Comparison of ENCODE assay signal across 8 cellular contexts in genomic region chr15:73964736-73965093, GRCh38. TPM values are rescaled to one million over a fixed set of nuclear protein-coding genes. Genes with fewer than 3 reads are reported as not detected.
A peak's percentile ranks its signal among the peaks of the same experiment; 100 is the strongest.
DNase-seq lines count a peak whose midpoint lies in the region; ATAC-seq and TF ChIP-seq lines count a peak whose summit lies in the region.

No MANE protein-coding gene starts in this region.

- H3K9me3 ChIP-seq in ascending aorta (no peaks in the 10 kb centered on the region), hepatocyte (ENCODE audit: low read depth) (no peaks in the 10 kb centered on the region), skeletal muscle satellite cell (replicated peaks; ENCODE audit: low read length) (no peaks in the 10 kb centered on the region)

- no peak overlapping the region for H3K9ac ChIP-seq in skeletal muscle satellite cell (ENCODE audit: low read depth, low read length)

- H3K4me2 ChIP-seq in hepatocyte (no peak overlapping the region), skeletal muscle satellite cell (ENCODE audit: low read length) (peak overlapping the region; percentile 70)

- H3K36me3 Mint-ChIP-seq in T-helper 2 cell treated with Interferon-gamma antibody and Interleukin-4, amounts not matched to agents 5 μg/mL and 100 μg/mL, for 36 hours (ENCODE audit: low read depth), result no peaks in the 10 kb centered on the region

- H3K27me3 Mint-ChIP-seq in T-helper 2 cell treated with Interferon-gamma antibody and Interleukin-4, amounts not matched to agents 5 μg/mL and 100 μg/mL, for 36 hours (ENCODE audit: low read depth), result peaks cover 2% of the 10 kb centered on the region

- H3K36me3 ChIP-seq in ascending aorta, result no peaks in the 10 kb centered on the region
- no peaks in the 10 kb centered on the region for H3K36me3 ChIP-seq in hepatocyte (replicated peaks; ENCODE audit: insufficient read depth, low read depth)
- H3K36me3 ChIP-seq in skeletal muscle satellite cell (ENCODE audit: insufficient read depth, low read length), result no peaks in the 10 kb centered on the region

- H3K4me3 Mint-ChIP-seq in T-helper 2 cell treated with Interferon-gamma antibody and Interleukin-4, amounts not matched to agents 5 μg/mL and 100 μg/mL, for 36 hours, result peak overlapping the region; percentile 82

- DNase-seq in COR-L47 (lab: John Stamatoyannopoulos, UW), result peak; percentile 58
- peak; percentile 67 to 88 (median 77) for DNase-seq in NCI-H1417 (lab: John Stamatoyannopoulos, UW)
- peak; percentile 78 for DNase-seq in T-helper 2 cell treated with Interferon-gamma antibody and Interleukin-4, amounts not matched to agents 5 μg/mL and 100 μg/mL, for 36 hours (ENCODE audit: low spot score)
- DNase-seq in ascending aorta (ENCODE audit: low spot score in 2 of 2), result peak; percentile 59 to 94
- peak; percentile 80 for DNase-seq in hepatocyte (ENCODE audit: low spot score)

- ATAC-seq in GM21717 (IDR thresholded peaks at IDR 0.05; ENCODE audit: unreplicated experiment), result peak; percentile 45
- no peak for ATAC-seq in GM21786 (IDR thresholded peaks at IDR 0.05; ENCODE audit: unreplicated experiment)

- TF ChIP-seq CTCF in ascending aorta (IDR thresholded peaks at IDR 0.05) (peak; percentile 97 to 98 (median 98)), hepatocyte (IDR thresholded peaks at IDR 0.05; ENCODE audit: poor library complexity) (peak; percentile 86)

- no peak overlapping the region for H3K27ac ChIP-seq in ascending aorta
- H3K27ac ChIP-seq in hepatocyte, result no peak overlapping the region

- no peaks in the 10 kb centered on the region for H3K9me3 Mint-ChIP-seq in T-helper 2 cell treated with Interferon-gamma antibody and Interleukin-4, amounts not matched to agents 5 μg/mL and 100 μg/mL, for 36 hours

- no peaks in the 10 kb centered on the region for H3K9me2 ChIP-seq in hepatocyte (replicated peaks; ENCODE audit: insufficient read depth)

- H4K20me1 ChIP-seq in hepatocyte (ENCODE audit: insufficient read depth, poor library complexity, severe bottlenecking), result no peaks in the 10 kb centered on the region

- intact Hi-C loops in ascending aorta (cut with DNase I), result loop anchor here (1.0 to 10.0 kb wide), 3 partner anchors 13 to 90 kb away; no protein-coding TSS in a partner anchor

- H2AFZ ChIP-seq in hepatocyte, result no peak overlapping the region

- no peaks in the 10 kb centered on the region for H3K79me2 ChIP-seq in hepatocyte

- H3K27ac Mint-ChIP-seq in T-helper 2 cell treated with Interferon-gamma antibody and Interleukin-4, amounts not matched to agents 5 μg/mL and 100 μg/mL, for 36 hours, result peak overlapping the region; percentile 88

- peaks cover 0 to 3% of the 10 kb centered on the region in 2 donors for H3K4me1 ChIP-seq in ascending aorta
- peaks cover 4% of the 10 kb centered on the region for H3K4me1 ChIP-seq in hepatocyte (ENCODE audit: insufficient read depth)
- H3K4me1 ChIP-seq in skeletal muscle satellite cell (ENCODE audit: control insufficient read depth, insufficient read depth, low read length), result peaks cover 33% of the 10 kb centered on the region

- WGBS in hepatocyte (ENCODE audit: low lambda C conversion rate, missing lambda C conversion rate), result 19% methylated on average over 11 of the region's 11 CpGs

- H3K4me3 ChIP-seq in ascending aorta (peak overlapping the region in 1 of 2 donors; percentile 14), hepatocyte (no peak overlapping the region), skeletal muscle satellite cell (ENCODE audit: low read length) (peak overlapping the region; percentile 29)

- peaks cover 34% of the 10 kb centered on the region for H3K4me1 Mint-ChIP-seq in T-helper 2 cell treated with Interferon-gamma antibody and Interleukin-4, amounts not matched to agents 5 μg/mL and 100 μg/mL, for 36 hours (ENCODE audit: low read depth)

- H3K27me3 ChIP-seq in ascending aorta (no peaks in the 10 kb centered on the region), hepatocyte (no peaks in the 10 kb centered on the region), skeletal muscle satellite cell (ENCODE audit: control insufficient read depth, insufficient read depth, low read length) (no peaks in the 10 kb centered on the region)

RNA-seq across cellular contexts. Expression of gene STOML1, which starts 27.4 kb away (rescaled TPM):
- 15.3 TPM for total RNA-seq in ascending aorta
- total RNA-seq in hepatocyte, result 10.3 and 14.2 TPM in 2 replicates
- polyA plus RNA-seq in hepatocyte, result 19.8 and 21.0 TPM in 2 replicates
- total RNA-seq in skeletal muscle satellite cell (2012; rRNA removed), result 15.7 and 20.5 TPM in 2 replicates

RNA-seq across cellular contexts. Expression of gene PML, which starts 29.8 kb away (rescaled TPM):
- total RNA-seq in ascending aorta, result 227 TPM
- 9.7 and 15.7 TPM in 2 replicates for total RNA-seq in hepatocyte
- polyA plus RNA-seq in hepatocyte, result 29.9 and 38.8 TPM in 2 replicates
- total RNA-seq in skeletal muscle satellite cell (2012; rRNA removed), result 51.2 and 58.1 TPM in 2 replicates

RNA-seq across cellular contexts. Expression of gene LOXL1, which starts 38.5 kb away (rescaled TPM):
- 260 TPM for total RNA-seq in ascending aorta
- total RNA-seq in hepatocyte, result 35.6 and 44.5 TPM in 2 replicates
- 96.9 and 136 TPM in 2 replicates for polyA plus RNA-seq in hepatocyte
- 68.4 and 222 TPM in 2 replicates for total RNA-seq in skeletal muscle satellite cell (2012; rRNA removed)

Comparison
In these comparisons a context has a peak if more than half of its experiments do, and no peak if none do; other contexts are left out.
1. RNA of gene PML, which starts 29.8 kb away (total RNA-seq): 227 TPM in ascending aorta (single experiment); 9.7 to 15.7 TPM in hepatocyte; every median in the first group is over 10 times any median in the second.
2. Peak in every context shown above with its lines, with median percentiles within 50 percentile points of each other: DNase-seq.